8 cellular contexts compared by ENCODE assay signal in the genomic region with DNA sequence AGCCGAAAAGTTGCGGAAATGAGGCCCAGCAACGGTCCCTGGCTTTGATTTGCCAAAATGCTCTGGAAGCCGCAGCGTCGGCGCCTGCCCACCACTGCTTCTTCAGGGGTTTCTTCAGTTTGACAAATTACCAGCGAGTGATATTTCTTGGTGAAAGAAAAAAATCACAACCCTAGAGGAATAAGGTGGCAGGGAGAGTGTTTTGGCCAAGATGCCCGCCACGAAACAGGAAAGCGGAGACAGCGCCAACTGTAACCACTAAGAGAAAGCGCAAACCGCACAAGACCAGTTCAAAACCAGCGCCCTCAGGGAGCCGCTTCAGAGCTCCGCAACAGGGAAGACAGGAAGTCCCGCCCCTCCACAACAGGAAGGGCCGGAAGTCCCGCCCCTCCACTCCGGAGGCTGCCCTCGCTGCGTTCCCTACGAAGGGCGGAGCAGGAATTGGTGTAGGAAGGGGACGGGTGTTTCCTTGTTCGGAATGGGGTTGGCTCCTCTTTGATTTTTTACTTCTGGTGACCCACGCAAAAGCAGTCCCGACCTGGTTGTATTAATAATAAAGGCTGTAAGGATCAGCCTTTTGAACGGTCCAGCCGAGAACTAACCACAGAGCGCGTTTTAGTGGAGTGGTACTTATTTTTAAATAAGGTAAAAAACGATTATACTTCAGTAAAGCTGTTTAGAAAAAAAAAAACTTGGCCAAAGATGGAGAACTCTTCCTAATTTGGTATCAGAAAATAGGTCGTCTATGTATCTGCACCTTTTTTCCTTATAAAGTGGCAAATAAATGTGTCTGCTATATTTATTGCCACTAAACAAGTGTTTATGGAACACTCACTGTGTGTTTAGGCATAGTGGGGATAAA. TPM values are rescaled to one million over a fixed set of nuclear protein-coding genes. Genes with fewer than 3 reads are reported as not detected.
DNase-seq lines count a peak whose midpoint lies in the region; ATAC-seq and TF ChIP-seq lines count a peak whose summit lies in the region.

Gene C5orf34, minus strand, starts transcription at position 333 of the 862 bp plus-strand sequence. CDS start 5,809 bp downstream, outside the sequence.

- no peaks in the 10 kb centered on the region for H3K27me3 Mint-ChIP-seq in activated B cell treated with CpG ODN at 0.5 μM for 24 hours

- intact Hi-C loops in activated B cell treated with CpG ODN at 0.5 μM for 24 hours (cut with micrococcal nuclease), result loop anchor here (1.0 kb wide), 9 partner anchors 32 to 1611 kb away; partner anchors contain the start of genes HMGCS1, NNT, RIMOC1 and TMEM267

- ATAC-seq in GM19023 (IDR thresholded peaks at IDR 0.05; ENCODE audit: unreplicated experiment) (peak; percentile 99), HG03196 (IDR thresholded peaks at IDR 0.05; ENCODE audit: unreplicated experiment) (peak; percentile 99), activated B cell treated with CpG ODN at 0.5 μM for 24 hours (ENCODE audit: low read depth) (peak; percentile 96)

- peak within 1 kb of the TSS; percentile 69 for H3K4me3 ChIP-seq in AG09309 (ENCODE audit: control insufficient read depth, low read depth, low read length)

- peaks cover 23% of the 10 kb centered on the region for H3K4me1 Mint-ChIP-seq in activated B cell treated with CpG ODN at 0.5 μM for 24 hours

- TF ChIP-seq CTCF in AG09309 (IDR thresholded peaks at IDR 0.05; ENCODE audit: control insufficient read depth, insufficient read depth, low read depth, low read length, missing control alignments) (no peak), activated B cell treated with CpG ODN at 0.5 μM for 24 hours (IDR thresholded peaks at IDR 0.05) (no peak)

- peak within 1 kb of the TSS; percentile 95 for H3K4me3 Mint-ChIP-seq in activated B cell treated with CpG ODN at 0.5 μM for 24 hours

- CTCF ChIA-PET in activated B cell treated with CpG ODN at 0.5 μM for 24 hours (lab: Charles Lee), result interaction anchor here (0.9 to 2.5 kb wide), 3 partner anchors 31 to 88 kb away, joined by 3 to 12 read pairs (median 3); partner anchors contain the start of genes NNT and TMEM267

- H3K36me3 Mint-ChIP-seq in activated B cell treated with CpG ODN at 0.5 μM for 24 hours (ENCODE audit: low read depth), result peaks cover 6% of the 10 kb centered on the region

- H3K9me3 Mint-ChIP-seq in activated B cell treated with CpG ODN at 0.5 μM for 24 hours, result no peaks in the 10 kb centered on the region

- peak; percentile 79 for DNase-seq in AG09309 (ENCODE audit: low read depth)
- peak; percentile 93 for DNase-seq in NCI-H226
- DNase-seq in activated B cell treated with CpG ODN at 0.5 μM for 24 hours, result peak; percentile 92
- peak; percentile 89 for DNase-seq in central memory CD4-positive, alpha-beta T cell
- DNase-seq in iris pigment epithelial cell (ENCODE audit: low read depth), result peak; percentile 96
- DNase-seq in stimulated activated CD4-positive, alpha-beta T cell treated with anti-CD3 and anti-CD28 coated beads, Interleukin-12 subunit alpha, Interleukin-12 subunit beta, amount 100 ng/mL, for 24 hours (ENCODE audit: low read depth in 2 of 2), result peak; percentile 92 to 96

- H3K27ac Mint-ChIP-seq in activated B cell treated with CpG ODN at 0.5 μM for 24 hours, result peak within 1 kb of the TSS; percentile 95

- POLR2A ChIA-PET in activated B cell treated with CpG ODN at 0.5 μM for 24 hours (lab: Charles Lee), result interaction anchor here (0.5 to 4.3 kb wide), 12 partner anchors 30 to 523 kb away, joined by 3 to 140 read pairs (median 4); partner anchors contain the start of genes HMGCS1, NNT, TMEM267 and ZNF131

RNA-seq across cellular contexts. Expression of gene C5orf34, which starts in this region (rescaled TPM):
- 4.4 and 4.7 TPM in 2 replicates for total RNA-seq in activated B cell treated with CpG ODN at 0.5 μM for 24 hours

Comparison
In these comparisons a context has a peak if more than half of its experiments do, and no peak if none do; other contexts are left out.
1. Peak in every context shown above with its lines: DNase-seq, ATAC-seq and H3K4me3 ChIP-seq.